In genomic region chr15:75758071-75758872, GRCh38 we compare ENCODE assay signal across 8 cellular contexts. TPM values are rescaled to one million over a fixed set of nuclear protein-coding genes. Genes with fewer than 3 reads are reported as not detected.
DNase-seq lines count a peak whose midpoint lies in the region; ATAC-seq and TF ChIP-seq lines count a peak whose summit lies in the region.

No MANE protein-coding gene starts in this region.

- H3K4me1 ChIP-seq in SJSA1 (replicated peaks) (peaks cover 10% of the 10 kb centered on the region), neuronal stem cell (ENCODE audit: control insufficient read depth in 2 of 2, insufficient read depth in 1 of 2, low read depth in 1 of 2, low read length in 2 of 2) (peaks cover 0 to 3% of the 10 kb centered on the region in 2 donors), testis (peaks cover 7% of the 10 kb centered on the region)

- peak overlapping the region; percentile 83 for H3K4me2 ChIP-seq in neuronal stem cell (ENCODE audit: insufficient read depth, low read length, poor library complexity, severe bottlenecking)

- H2BK120ac ChIP-seq in neuronal stem cell (ENCODE audit: low read depth, low read length), result no peak overlapping the region

- intact Hi-C loops in testis (cut with DNase I; ENCODE audit: low total_unique reads), result no loop called here

- no peak overlapping the region for H2BK15ac ChIP-seq in neuronal stem cell (ENCODE audit: low read length)

- H3K4ac ChIP-seq in neuronal stem cell (ENCODE audit: low read length), result no peak overlapping the region

- H4K8ac ChIP-seq in neuronal stem cell (ENCODE audit: low read depth, low read length), result peak overlapping the region; percentile 82

- DNase-seq in D341Med (ENCODE audit: low spot score), result peak; percentile 88
- peak; percentile 63 for DNase-seq in LNCaP clone FGC (ENCODE audit: low read depth)
- peak; percentile 90 to 93 for DNase-seq in SJSA1 (ENCODE audit: low read depth in 1 of 2, low spot score in 2 of 2)
- DNase-seq in activated naive CD4-positive, alpha-beta T cell treated with anti-CD3 and anti-CD28 coated beads, Interleukin-2, amount 10 ng/mL, durations not matched to agents 7 days and 5 days, result peak; percentile 82
- DNase-seq in germinal center (ENCODE audit: low spot score), result peak; percentile 81
- peak; percentile 83 for DNase-seq in neuronal stem cell (ENCODE audit: low spot score)
- DNase-seq in testis, result peak; percentile 95

- peak overlapping the region; percentile 94 for H3K27ac Mint-ChIP-seq in activated naive CD4-positive, alpha-beta T cell treated with anti-CD3 and anti-CD28 coated beads, Interleukin-2, amount 10 ng/mL, durations not matched to agents 7 days and 5 days

- H3K36me3 ChIP-seq in SJSA1 (0 out of 2 replicates have a peak, but pooled peaks cover 3% of the 10 kb centered on the region), neuronal stem cell (replicated peaks in 1 of 2; ENCODE audit: control insufficient read depth in 2 of 2, insufficient read depth in 2 of 2, low read length in 2 of 2) (no peaks in the 10 kb centered on the region), testis (ENCODE audit: low read depth, missing control alignments) (no peaks in the 10 kb centered on the region)

- H3K79me1 ChIP-seq in neuronal stem cell (ENCODE audit: low read depth, low read length), result no peaks in the 10 kb centered on the region

- no peaks in the 10 kb centered on the region for H3K9me3 ChIP-seq in SJSA1 (replicated peaks)
- H3K9me3 ChIP-seq in neuronal stem cell (replicated peaks in 1 of 2; ENCODE audit: control insufficient read depth in 2 of 2, insufficient read depth in 1 of 2, low read depth in 1 of 2, low read length in 2 of 2), result no peaks in the 10 kb centered on the region
- no peaks in the 10 kb centered on the region for H3K9me3 ChIP-seq in testis

- H4K91ac ChIP-seq in neuronal stem cell (ENCODE audit: low read depth, low read length, poor library complexity), result no peak overlapping the region

- H3K4me1 Mint-ChIP-seq in activated naive CD4-positive, alpha-beta T cell treated with anti-CD3 and anti-CD28 coated beads, Interleukin-2, amount 10 ng/mL, durations not matched to agents 7 days and 5 days, result peaks cover 22% of the 10 kb centered on the region

- H3K36me3 Mint-ChIP-seq in activated naive CD4-positive, alpha-beta T cell treated with anti-CD3 and anti-CD28 coated beads, Interleukin-2, amount 10 ng/mL, durations not matched to agents 7 days and 5 days, result no peaks in the 10 kb centered on the region

- H3K18ac ChIP-seq in neuronal stem cell (ENCODE audit: low read length), result peak overlapping the region; percentile 93

- H3K4me3 Mint-ChIP-seq in activated naive CD4-positive, alpha-beta T cell treated with anti-CD3 and anti-CD28 coated beads, Interleukin-2, amount 10 ng/mL, durations not matched to agents 7 days and 5 days, result peak overlapping the region; percentile 89

- no peak overlapping the region for H3K14ac ChIP-seq in neuronal stem cell (ENCODE audit: low read length)

- H2AK5ac ChIP-seq in neuronal stem cell (ENCODE audit: low read depth, low read length), result no peak overlapping the region

- peak; percentile 90 for ATAC-seq in GM21529 (IDR thresholded peaks at IDR 0.05; ENCODE audit: unreplicated experiment)

- no peak overlapping the region for H2BK12ac ChIP-seq in neuronal stem cell (ENCODE audit: low read length)

- H3K23ac ChIP-seq in neuronal stem cell (ENCODE audit: low read depth, low read length, poor library complexity), result peak overlapping the region; percentile 43

- WGBS in neuronal stem cell (ENCODE audit: extremely low coverage in 2 of 2, insufficient read length in 2 of 2, insufficient replicate concordance in 1 of 2), 2 donors, result no CpG with 5 or more reads among the region's 35 CpGs
- WGBS in testis, 2 donors, result 2 to 3% methylated on average over 24 to 35 of the region's 35 CpGs

- CTCF ChIA-PET in activated naive CD4-positive, alpha-beta T cell treated with anti-CD3 and anti-CD28 coated beads, Interleukin-2, amount 10 ng/mL, durations not matched to agents 7 days and 5 days (lab: Charles Lee), result interaction anchor here (0.5 to 2.1 kb wide), 5 partner anchors 9 to 44 kb away, joined by 3 to 8 read pairs (median 3); no protein-coding TSS in a partner anchor

- H3K27me3 ChIP-seq in SJSA1 (replicated peaks) (no peaks in the 10 kb centered on the region), neuronal stem cell (ENCODE audit: control insufficient read depth in 3 of 3, insufficient read depth in 3 of 3, low read depth in 1 of 3, low read length in 3 of 3) (peaks cover 0 to 9% (median 0%) of the 10 kb centered on the region in 3 experiments), testis (no peaks in the 10 kb centered on the region)

- no peaks in the 10 kb centered on the region for H3K9me3 Mint-ChIP-seq in activated naive CD4-positive, alpha-beta T cell treated with anti-CD3 and anti-CD28 coated beads, Interleukin-2, amount 10 ng/mL, durations not matched to agents 7 days and 5 days

- no peak overlapping the region for H2BK5ac ChIP-seq in neuronal stem cell (ENCODE audit: low read length)

- TF ChIP-seq CTCF in LNCaP clone FGC (IDR thresholded peaks at IDR 0.05; ENCODE audit: control insufficient read depth, extremely low read depth, insufficient read depth) (0 out of 2 replicates have a peak, but pooled peaks have one; percentile 13), testis (IDR thresholded peaks at IDR 0.05) (no peak)

- peaks cover 11% of the 10 kb centered on the region for H3K27me3 Mint-ChIP-seq in activated naive CD4-positive, alpha-beta T cell treated with anti-CD3 and anti-CD28 coated beads, Interleukin-2, amount 10 ng/mL, durations not matched to agents 7 days and 5 days

- peak overlapping the region; percentile 90 for H3K9ac ChIP-seq in neuronal stem cell (ENCODE audit: low read depth, low read length, poor library complexity)

- peak overlapping the region; percentile 91 for H2AFZ ChIP-seq in neuronal stem cell (ENCODE audit: low read length)

- H3K27ac ChIP-seq in SJSA1, result peak overlapping the region; percentile 94
- peak overlapping the region; percentile 66 for H3K27ac ChIP-seq in neuronal stem cell (replicated peaks; ENCODE audit: low read length)
- H3K27ac ChIP-seq in testis, result peak overlapping the region; percentile 74 to 87

- peak overlapping the region; percentile 56 for H3K4me3 ChIP-seq in LNCaP clone FGC (ENCODE audit: low read depth, low read length)
- H3K4me3 ChIP-seq in SJSA1, result peak overlapping the region; percentile 52
- peak overlapping the region; percentile 61 to 83 for H3K4me3 ChIP-seq in neuronal stem cell (ENCODE audit: low read length in 2 of 2)
- H3K4me3 ChIP-seq in testis, result peak overlapping the region; percentile 59 to 76

- no peak for TF ChIP-seq POLR2A in testis (IDR thresholded peaks at IDR 0.05)

RNA-seq across cellular contexts. Expression of gene CSPG4, which starts 45.6 kb away (rescaled TPM):
- 0.32 and 0.41 TPM in 2 replicates for total RNA-seq in SJSA1 (2014; rRNA removed; shearing (Covaris generic))
- 0.11 TPM for polyA plus RNA-seq in neuronal stem cell (2013, experiment 1 of 2)
- 0.10 TPM for polyA plus RNA-seq in neuronal stem cell (2013, experiment 2 of 2)
- total RNA-seq in testis, result 1 to 10 TPM; 5.2 to 6.5 TPM
- 4.4 TPM for polyA plus RNA-seq in testis (ENCODE audit: insufficient read depth, low read depth, low replicate concordance)

Comparison
In these comparisons a context has a peak if more than half of its experiments do, and no peak if none do; other contexts are left out.
1. Peak in every context shown above with its lines: DNase-seq, ATAC-seq, H3K4me3 ChIP-seq and H3K27ac ChIP-seq.